In the genomic region with DNA sequence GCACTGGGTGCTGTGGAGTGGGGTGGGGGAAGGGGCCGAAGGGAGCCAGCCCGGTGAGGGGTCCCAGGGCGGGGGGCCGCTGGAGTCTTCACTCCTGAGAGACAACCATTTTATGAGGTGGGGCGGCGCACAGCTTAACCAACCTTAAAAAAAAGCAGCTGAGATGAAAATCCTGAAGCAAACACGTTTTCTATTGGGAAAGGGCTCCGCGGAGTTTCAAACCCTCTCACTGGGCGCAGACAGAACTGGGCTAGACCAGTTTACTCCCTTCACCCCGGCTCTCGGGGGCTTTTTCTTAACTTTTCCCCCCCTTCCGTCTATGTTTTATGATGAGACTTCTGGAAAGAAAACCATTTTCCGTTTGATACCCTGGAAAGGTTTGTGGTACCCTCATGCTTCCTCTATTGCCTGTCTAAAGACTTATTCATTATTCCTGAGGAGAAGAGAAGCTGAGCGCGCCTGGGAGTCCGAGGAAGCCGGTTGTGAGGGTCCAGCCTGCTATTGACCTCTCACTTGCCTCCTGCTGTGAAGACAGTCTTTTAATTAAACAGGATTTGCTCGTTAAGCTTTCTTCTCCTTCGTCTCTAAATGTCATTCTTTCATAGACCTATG, we compare ENCODE assay signal across 8 cellular contexts. TPM values are rescaled to one million over a fixed set of nuclear protein-coding genes. Genes with fewer than 3 reads are reported as not detected.
DNase-seq lines count a peak whose midpoint lies in the region; ATAC-seq and TF ChIP-seq lines count a peak whose summit lies in the region.

No MANE protein-coding gene starts in this region.

- H4K20me1 ChIP-seq in BLaER1 treated with 17β-estradiol and CSF1 and Interleukin-3, amounts not matched to agents 10 nM and 100 nM: peaks cover 3 to 33% (median 21%) of the 10 kb centered on the region in 11 experiments; a peak in 13 of 22 replicates
- no peaks in the 10 kb centered on the region for H4K20me1 ChIP-seq in hepatocyte (ENCODE audit: insufficient read depth, poor library complexity, severe bottlenecking)

- intact Hi-C loops in activated CD8-positive, alpha-beta T cell treated with anti-CD3 and anti-CD28 coated beads for 36 hours (cut with micrococcal nuclease): loop anchor here (1.0 kb wide), 1 partner anchor 123 kb away; no protein-coding TSS in a partner anchor

- peak overlapping the region; percentile 90 to 98 (median 93) for H3K4me2 ChIP-seq in BLaER1 treated with 17β-estradiol and CSF1 and Interleukin-3, amounts not matched to agents 10 nM and 100 nM
- peak overlapping the region; percentile 91 for H3K4me2 ChIP-seq in hepatocyte

- under 1% methylated on average over 18 of the region's 20 CpGs for WGBS in hepatocyte (ENCODE audit: low lambda C conversion rate, missing lambda C conversion rate)

- H3K27ac ChIP-seq in BLaER1 treated with 17β-estradiol and CSF1 and Interleukin-3, amounts not matched to agents 10 nM and 100 nM: peak overlapping the region; percentile 51 to 94 (median 89); a peak in 21 of 22 replicates
- H3K27ac ChIP-seq in hepatocyte (peak overlapping the region; percentile 83), skin epidermis (peak overlapping the region; percentile 32 to 99 (median 90))

- H3K4me3 ChIP-seq in BLaER1 treated with 17β-estradiol and CSF1 and Interleukin-3, amounts not matched to agents 10 nM and 100 nM: peak overlapping the region; percentile 71 to 85 (median 76)
- peak overlapping the region; percentile 96 for H3K4me3 ChIP-seq in hepatocyte
- peak overlapping the region; percentile 66 to 100 (median 88) for H3K4me3 ChIP-seq in skin epidermis

- H3K9me3 Mint-ChIP-seq in activated CD8-positive, alpha-beta T cell treated with anti-CD3 and anti-CD28 coated beads for 36 hours: no peaks in the 10 kb centered on the region

- H3K36me3 ChIP-seq in BLaER1 treated with 17β-estradiol and CSF1 and Interleukin-3, amounts not matched to agents 10 nM and 100 nM: peaks cover 0 to under 1% (median under 1%) of the 10 kb centered on the region in 11 experiments; a peak in 8 of 22 replicates
- H3K36me3 ChIP-seq in hepatocyte (replicated peaks; ENCODE audit: insufficient read depth, low read depth): no peaks in the 10 kb centered on the region

- peaks cover 5% of the 10 kb centered on the region for H3K36me3 Mint-ChIP-seq in activated CD8-positive, alpha-beta T cell treated with anti-CD3 and anti-CD28 coated beads for 36 hours (ENCODE audit: low read depth)

- no peak for TF ChIP-seq CTCF in activated CD8-positive, alpha-beta T cell treated with anti-CD3 and anti-CD28 coated beads for 36 hours (IDR thresholded peaks at IDR 0.05)
- TF ChIP-seq CTCF in hepatocyte (IDR thresholded peaks at IDR 0.05; ENCODE audit: poor library complexity): no peak

- H3K9me3 ChIP-seq in BLaER1 treated with 17β-estradiol and CSF1 and Interleukin-3, amounts not matched to agents 10 nM and 100 nM (replicated peaks in 1 of 11): no peaks in the 10 kb centered on the region
- no peaks in the 10 kb centered on the region for H3K9me3 ChIP-seq in hepatocyte (ENCODE audit: low read depth)

- H3K4me1 ChIP-seq in BLaER1 treated with 17β-estradiol and CSF1 and Interleukin-3, amounts not matched to agents 10 nM and 100 nM: peaks cover 36 to 60% (median 47%) of the 10 kb centered on the region in 10 experiments
- peaks cover 17% of the 10 kb centered on the region for H3K4me1 ChIP-seq in hepatocyte (ENCODE audit: insufficient read depth)

- H3K4me3 Mint-ChIP-seq in activated CD8-positive, alpha-beta T cell treated with anti-CD3 and anti-CD28 coated beads for 36 hours: no peak overlapping the region

- POLR2A ChIA-PET in activated CD8-positive, alpha-beta T cell treated with anti-CD3 and anti-CD28 coated beads for 36 hours (lab: Charles Lee): interaction anchor here (0.5 to 2.8 kb wide), 9 partner anchors 9 to 339 kb away, joined by 3 to 13 read pairs (median 4); no protein-coding TSS in a partner anchor

- peak overlapping the region; percentile 76 for H2AFZ ChIP-seq in hepatocyte

- no peaks in the 10 kb centered on the region for H3K27me3 ChIP-seq in BLaER1 treated with 17β-estradiol and CSF1 and Interleukin-3, amounts not matched to agents 10 nM and 100 nM
- no peaks in the 10 kb centered on the region for H3K27me3 ChIP-seq in hepatocyte

- H3K9ac ChIP-seq in BLaER1 treated with 17β-estradiol and CSF1 and Interleukin-3, amounts not matched to agents 10 nM and 100 nM: peak overlapping the region; percentile 82 to 92 (median 88)

- H3K79me2 ChIP-seq in hepatocyte: peaks cover 34% of the 10 kb centered on the region

- peak; percentile 1 for ATAC-seq in activated CD8-positive, alpha-beta T cell treated with anti-CD3 and anti-CD28 coated beads for 36 hours

- H3K27me3 Mint-ChIP-seq in activated CD8-positive, alpha-beta T cell treated with anti-CD3 and anti-CD28 coated beads for 36 hours: no peaks in the 10 kb centered on the region

- CTCF ChIA-PET in activated CD8-positive, alpha-beta T cell treated with anti-CD3 and anti-CD28 coated beads for 36 hours (lab: Charles Lee): interaction anchor here (0.6 to 9.3 kb wide), 60 partner anchors 10 to 547 kb away, joined by 3 to 309 read pairs (median 5); a partner anchor contains a TSS

- H3K27ac Mint-ChIP-seq in activated CD8-positive, alpha-beta T cell treated with anti-CD3 and anti-CD28 coated beads for 36 hours: no peak overlapping the region

- DNase-seq in HT-29 (ENCODE audit: low spot score) (peak; percentile 47), hepatocyte (ENCODE audit: low spot score) (no peak), NCI-H774 (lab: John Stamatoyannopoulos, UW) (no peak), H4 (ENCODE audit: low spot score) (no peak), AG08395 (ENCODE audit: low spot score) (no peak)
- DNase-seq in activated CD8-positive, alpha-beta T cell treated with anti-CD3 and anti-CD28 coated beads for 36 hours: no peak

- no peaks in the 10 kb centered on the region for H3K9me2 ChIP-seq in hepatocyte (replicated peaks; ENCODE audit: insufficient read depth)

- peaks cover 27% of the 10 kb centered on the region for H3K4me1 Mint-ChIP-seq in activated CD8-positive, alpha-beta T cell treated with anti-CD3 and anti-CD28 coated beads for 36 hours (ENCODE audit: low read depth)

RNA-seq across cellular contexts. Expression of a gene that starts 0.5 kb away (rescaled TPM):
- total RNA-seq in HT-29 (2014; rRNA removed; shearing (Covaris generic)): 6.6 and 8.3 TPM in 2 replicates
- total RNA-seq in activated CD8-positive, alpha-beta T cell treated with anti-CD3 and anti-CD28 coated beads for 36 hours: 10 to 100 TPM; 37.5 to 43.5 TPM
- 8.3 and 9.9 TPM in 2 replicates for total RNA-seq in hepatocyte
- polyA plus RNA-seq in hepatocyte: 12.7 and 15.7 TPM in 2 replicates
- 6.5 and 9.4 TPM in 2 replicates for total RNA-seq in H4 (2014; rRNA removed; shearing (Covaris generic))

RNA-seq across cellular contexts. Expression of a gene that starts 10.9 kb away (rescaled TPM):
- total RNA-seq in HT-29 (2014; rRNA removed; shearing (Covaris generic)): 0.51 TPM in 1 of 2 replicates, not detected in the other
- total RNA-seq in activated CD8-positive, alpha-beta T cell treated with anti-CD3 and anti-CD28 coated beads for 36 hours: under 1 TPM; 0.54 to 0.81 TPM
- 0.12 and 0.27 TPM in 2 replicates for total RNA-seq in hepatocyte
- 0.48 and 0.63 TPM in 2 replicates for polyA plus RNA-seq in hepatocyte
- total RNA-seq in H4 (2014; rRNA removed; shearing (Covaris generic)): 0.58 TPM in 1 of 2 replicates, not detected in the other
